Comparison of ENCODE assay signal across 11 cellular contexts in the genomic region with DNA sequence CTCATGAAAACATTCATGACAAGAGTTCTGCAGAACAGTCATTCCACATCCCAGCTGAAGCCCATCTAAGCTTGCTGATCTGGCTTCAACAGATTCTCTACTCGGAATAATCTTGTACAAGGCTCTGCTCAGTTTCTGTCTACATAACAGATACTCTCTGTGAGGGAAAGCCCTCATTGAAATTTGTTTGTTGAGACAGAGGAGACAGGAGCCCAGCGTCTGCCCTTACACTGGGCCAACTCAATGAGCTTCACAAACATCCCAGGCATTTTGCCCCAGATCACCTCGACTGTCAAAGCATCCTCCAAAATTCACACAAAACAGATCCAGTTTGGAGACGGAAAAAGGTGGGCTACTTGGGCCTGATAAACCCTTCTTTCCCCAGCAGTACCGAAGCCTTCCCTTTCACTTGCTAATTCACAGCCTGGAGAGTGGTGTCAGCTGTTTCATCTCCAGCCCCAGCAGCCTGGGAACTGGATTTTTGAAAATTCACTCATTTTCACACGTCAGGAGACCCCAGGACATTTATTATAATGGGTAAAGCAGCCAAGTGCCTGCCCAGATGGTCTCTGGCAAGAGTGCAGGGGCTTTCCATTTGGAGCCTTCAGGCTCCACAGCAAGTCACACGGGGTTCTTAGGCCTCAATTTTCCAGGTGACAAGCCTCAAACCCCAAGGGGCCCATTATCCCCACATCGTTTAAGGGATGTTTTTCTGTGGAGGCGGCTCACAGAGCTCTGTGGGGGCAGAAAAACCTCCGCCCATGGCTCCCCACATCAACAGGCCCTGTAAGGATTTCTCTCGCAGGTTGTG. TPM values are rescaled to one million over a fixed set of nuclear protein-coding genes. Genes with fewer than 3 reads are reported as not detected.
DNase-seq lines count a peak whose midpoint lies in the region; ATAC-seq lines count a peak whose summit lies in the region.
"Had no signal": no experiment of that assay in that cellular context is flagged by ENCODE, and none has a peak within 500 bp of the region (broad histone marks: within the 10 kb centered on the region; RNA-seq: fewer than 3 reads in every experiment).

No MANE protein-coding gene starts in this region.

- no peak for ATAC-seq in natural killer cell treated with Interleukin-12 subunit alpha and Interleukin-12 subunit beta and Interleukin-15 and Interleukin-18, amount 100 ng/mL, for 72 hours
- no peak for ATAC-seq in activated CD4-positive, CD25-positive, alpha-beta regulatory T cell treated with anti-CD3 and anti-CD28 coated beads, Interleukin-2, amount 50 U/mL, for 24 hours
- no peak for ATAC-seq in GM21723 (IDR thresholded peaks at IDR 0.05; ENCODE audit: unreplicated experiment)

- DNase-seq in NCI-H748 (lab: John Stamatoyannopoulos, UW; ENCODE audit: unreplicated experiment) (peak; percentile 50), NCI-H748 treated with DMSO at 0.1 percent for 48 hours (lab: John Stamatoyannopoulos, UW) (no peak)
- peak; percentile 28 for DNase-seq in natural killer cell treated with Interleukin-12 subunit alpha and Interleukin-12 subunit beta and Interleukin-15 and Interleukin-18, amount 100 ng/mL, for 72 hours (ENCODE audit: low spot score)
- DNase-seq in stimulated activated CD8-positive, alpha-beta memory T cell treated with anti-CD3 and anti-CD28 coated beads, Interleukin-4, amount 100 ng/mL, for 48 hours, result no peak
- DNase-seq: ACHN, erythroblast, hippocampal formation had no signal

- H3K27me3 Mint-ChIP-seq in IgD-negative memory B cell, result no peaks in the 10 kb centered on the region
- no peaks in the 10 kb centered on the region for H3K27me3 Mint-ChIP-seq in activated naive CD8-positive, alpha-beta T cell
- no peaks in the 10 kb centered on the region for H3K27me3 Mint-ChIP-seq in natural killer cell treated with Interleukin-12 subunit alpha and Interleukin-12 subunit beta and Interleukin-15 and Interleukin-18, amount 100 ng/mL, for 72 hours

- peak overlapping the region; percentile 39 to 87 (median 48) for H3K27ac Mint-ChIP-seq in IgD-negative memory B cell
- peak overlapping the region; percentile 68 for H3K27ac Mint-ChIP-seq in activated naive CD8-positive, alpha-beta T cell
- peak overlapping the region in 1 of 2 donors; percentile 71 for H3K27ac Mint-ChIP-seq in natural killer cell treated with Interleukin-12 subunit alpha and Interleukin-12 subunit beta and Interleukin-15 and Interleukin-18, amount 100 ng/mL, for 72 hours

- H3K4me3 Mint-ChIP-seq in IgD-negative memory B cell, result peak overlapping the region in 1 of 4 donors; percentile 24
- H3K4me3 Mint-ChIP-seq in activated naive CD8-positive, alpha-beta T cell, result no peak overlapping the region
- H3K4me3 Mint-ChIP-seq in natural killer cell treated with Interleukin-12 subunit alpha and Interleukin-12 subunit beta and Interleukin-15 and Interleukin-18, amount 100 ng/mL, for 72 hours, result no peak overlapping the region

- no peaks in the 10 kb centered on the region for H3K9me3 Mint-ChIP-seq in IgD-negative memory B cell
- no peaks in the 10 kb centered on the region for H3K9me3 Mint-ChIP-seq in activated naive CD8-positive, alpha-beta T cell (ENCODE audit: low read depth)
- no peaks in the 10 kb centered on the region for H3K9me3 Mint-ChIP-seq in natural killer cell treated with Interleukin-12 subunit alpha and Interleukin-12 subunit beta and Interleukin-15 and Interleukin-18, amount 100 ng/mL, for 72 hours

- H3K36me3 Mint-ChIP-seq in IgD-negative memory B cell, result peaks cover 6% of the 10 kb centered on the region
- peaks cover 6% of the 10 kb centered on the region for H3K36me3 Mint-ChIP-seq in activated naive CD8-positive, alpha-beta T cell
- H3K36me3 Mint-ChIP-seq in natural killer cell treated with Interleukin-12 subunit alpha and Interleukin-12 subunit beta and Interleukin-15 and Interleukin-18, amount 100 ng/mL, for 72 hours, result no peaks in the 10 kb centered on the region

- peaks cover 35 to 58% (median 39%) of the 10 kb centered on the region in 3 donors for H3K4me1 Mint-ChIP-seq in IgD-negative memory B cell
- H3K4me1 Mint-ChIP-seq in activated naive CD8-positive, alpha-beta T cell (ENCODE audit: low read depth), result peaks cover 81% of the 10 kb centered on the region
- H3K4me1 Mint-ChIP-seq in natural killer cell treated with Interleukin-12 subunit alpha and Interleukin-12 subunit beta and Interleukin-15 and Interleukin-18, amount 100 ng/mL, for 72 hours (ENCODE audit: low read depth in 2 of 2), result peaks cover 40 to 45% of the 10 kb centered on the region in 2 donors

RNA-seq across cellular contexts. Expression of a gene that starts 7.3 kb away (rescaled TPM):
- 82.4 TPM for polyA plus RNA-seq in IgD-negative memory B cell
- 10 to 100 TPM; 46.0 to 54.8 TPM for total RNA-seq in natural killer cell treated with Interleukin-12 subunit alpha and Interleukin-12 subunit beta and Interleukin-15 and Interleukin-18, amount 100 ng/mL, for 72 hours

RNA-seq across cellular contexts. Expression of a gene that starts 59.4 kb away (rescaled TPM):
- polyA plus RNA-seq in IgD-negative memory B cell, result 27.5 TPM
- total RNA-seq in natural killer cell treated with Interleukin-12 subunit alpha and Interleukin-12 subunit beta and Interleukin-15 and Interleukin-18, amount 100 ng/mL, for 72 hours, result 10 to 100 TPM; 53.9 to 74.1 TPM

Comparison
In these comparisons a context has a peak if more than half of its experiments do, and no peak if none do; other contexts are left out.
1. DNase-seq: peak in NCI-H748 (single experiment) and natural killer cell treated with Interleukin-12 subunit alpha and Interleukin-12 subunit beta and Interleukin-15 and Interleukin-18, amount 100 ng/mL, for 72 hours (single experiment); none in NCI-H748 treated with DMSO at 0.1 percent for 48 hours (single experiment) and stimulated activated CD8-positive, alpha-beta memory T cell treated with anti-CD3 and anti-CD28 coated beads, Interleukin-4, amount 100 ng/mL, for 48 hours (single experiment).